Comparison of ENCODE assay signal across 8 cellular contexts in genomic region chr18:3448845-3449701, GRCh38. TPM values are rescaled to one million over a fixed set of nuclear protein-coding genes. Genes with fewer than 3 reads are reported as not detected.
DNase-seq lines count a peak whose midpoint lies in the region; ATAC-seq and TF ChIP-seq lines count a peak whose summit lies in the region.

No MANE protein-coding gene starts in this region.

- H3K27me3 ChIP-seq in sigmoid colon, result no peaks in the 10 kb centered on the region

- DNase-seq in LNCaP clone FGC (ENCODE audit: low read depth), result no peak
- peak; percentile 44 to 91 (median 63) for DNase-seq in T-helper 2 cell
- peak; percentile 79 for DNase-seq in hepatic stellate cell (ENCODE audit: low spot score)
- peak; percentile 95 for DNase-seq in sigmoid colon
- no peak for DNase-seq in OCI-M2 (lab: John Stamatoyannopoulos, UW; ENCODE audit: unreplicated experiment)

- TF ChIP-seq EP300 in sigmoid colon (IDR thresholded peaks at IDR 0.05), result peak in 1 of 4 donors; percentile 35

- TF ChIP-seq CTCF in LNCaP clone FGC (IDR thresholded peaks at IDR 0.05; ENCODE audit: control insufficient read depth, extremely low read depth, insufficient read depth), result no peak
- no peak for TF ChIP-seq CTCF in sigmoid colon (IDR thresholded peaks at IDR 0.05)

- H3K4me1 ChIP-seq in ES-I3 (ENCODE audit: insufficient read depth, low read length) (peaks cover 14% of the 10 kb centered on the region), sigmoid colon (peaks cover 0 to 24% (median 21%) of the 10 kb centered on the region in 4 donors)

- TF ChIP-seq POLR2A in sigmoid colon (IDR thresholded peaks at IDR 0.05), result peak; percentile 55 to 58

- H3K9me3 ChIP-seq in ES-I3 (ENCODE audit: control insufficient read depth, insufficient read depth, low read length) (no peaks in the 10 kb centered on the region), sigmoid colon (no peaks in the 10 kb centered on the region)

- intact Hi-C loops in sigmoid colon (cut with DNase I), result loop anchor here (2.0 kb wide), 1 partner anchor 1846 kb away; the partner anchor contains the start of gene ZBTB14

- H3K9ac ChIP-seq in ES-I3 (ENCODE audit: low read depth, low read length), result peak overlapping the region; percentile 91

- peak overlapping the region; percentile 99 for H3K4me3 ChIP-seq in LNCaP clone FGC (ENCODE audit: low read depth, low read length)
- peak overlapping the region; percentile 67 to 82 (median 78) for H3K4me3 ChIP-seq in sigmoid colon

- H3K27ac ChIP-seq in angular gyrus (ENCODE audit: low read depth, low read length), result peak overlapping the region; percentile 89
- H3K27ac ChIP-seq in sigmoid colon, result peak overlapping the region; percentile 97 to 100 (median 99)

- 0% methylated on average over 57 of the region's 57 CpGs for WGBS in sigmoid colon, 2 donors

- H3K36me3 ChIP-seq in ES-I3 (ENCODE audit: insufficient read depth, low read length) (peaks cover 6% of the 10 kb centered on the region), sigmoid colon (no peaks in the 10 kb centered on the region)

- ATAC-seq in GM21786 (IDR thresholded peaks at IDR 0.05; ENCODE audit: unreplicated experiment), result peak; percentile 28

RNA-seq across cellular contexts. Expression of gene TGIF1, which starts 0.9 kb away (rescaled TPM):
- 10 to 100 TPM; 32.1 to 80.6 (median 50.6) TPM for total RNA-seq in sigmoid colon
- polyA plus RNA-seq in sigmoid colon, result 10 to 100 TPM; 34.7 to 72.1 (median 40.9) TPM

Comparison
In these comparisons a context has a peak if more than half of its experiments do, and no peak if none do; other contexts are left out.
1. DNase-seq: peak in T-helper 2 cell (5 of 5), hepatic stellate cell (single experiment) and sigmoid colon (single experiment); none in LNCaP clone FGC (single experiment) and OCI-M2 (single experiment).